22 cellular contexts compared by ENCODE assay signal in genomic region chr12:111418594-111418880, GRCh38.
"Had no signal": no experiment of that assay in that cellular context is flagged by ENCODE, and none has a peak within 500 bp of the region (broad histone marks: within the 10 kb centered on the region; RNA-seq: fewer than 3 reads in every experiment).

No MANE protein-coding gene starts in this region.

- H3K27ac ChIP-seq: coronary artery, esophagus squamous epithelium, pancreas, sigmoid colon, stomach, tibial artery had no signal

- H3K27me3 ChIP-seq: esophagus squamous epithelium, pancreas, sigmoid colon, spleen, stomach, tibial artery had no signal

- FAIRE-seq: endothelial cell of umbilical vein, keratinocyte, pancreas had no signal

- DNase-seq: dermis blood vessel endothelial cell; effector memory CD4-positive, alpha-beta T cell; esophagus squamous epithelium; foreskin melanocyte; glutamatergic neuron; midbrain; naive thymus-derived CD8-positive, alpha-beta T cell; nephron progenitor cell; occipital lobe; sigmoid colon; spleen; stimulated activated CD4-positive, alpha-beta T cell treated with anti-CD3 and anti-CD28 coated beads, Interleukin-4, amount 100 ng/mL, for 4 hours; stimulated activated naive B cell treated with anti-CD40 and anti-IgM and Interleukin-4, amounts not matched to agents 10 μg/mL and 1 μg/mL and 100 μg/mL, for 72 hours; stomach; tibial artery had no signal

- H3K4me1 ChIP-seq: pancreas had no signal

- H3K9me3 ChIP-seq: esophagus squamous epithelium, pancreas, sigmoid colon, spleen, stomach, tibial artery had no signal

- H3K9me3 Mint-ChIP-seq: memory B cell; naive thymus-derived CD8-positive, alpha-beta T cell; nephron progenitor cell; stimulated activated naive B cell treated with anti-CD40 and anti-IgM and Interleukin-4, amounts not matched to agents 10 μg/mL and 1 μg/mL and 100 μg/mL, for 72 hours; type B pancreatic cell had no signal

- ATAC-seq: naive thymus-derived CD8-positive, alpha-beta T cell; pancreas; stimulated activated naive B cell treated with anti-CD40 and anti-IgM and Interleukin-4, amounts not matched to agents 10 μg/mL and 1 μg/mL and 100 μg/mL, for 72 hours had no signal

- H3K27ac Mint-ChIP-seq: memory B cell; nephron progenitor cell; stimulated activated naive B cell treated with anti-CD40 and anti-IgM and Interleukin-4, amounts not matched to agents 10 μg/mL and 1 μg/mL and 100 μg/mL, for 72 hours; type B pancreatic cell had no signal

- H3K4me3 ChIP-seq: coronary artery, esophagus squamous epithelium, lung, pancreas, sigmoid colon, spleen, stomach, tibial artery had no signal

- H3K27me3 Mint-ChIP-seq: memory B cell; naive thymus-derived CD8-positive, alpha-beta T cell; stimulated activated naive B cell treated with anti-CD40 and anti-IgM and Interleukin-4, amounts not matched to agents 10 μg/mL and 1 μg/mL and 100 μg/mL, for 72 hours had no signal

- H3K4me3 Mint-ChIP-seq: memory B cell; naive thymus-derived CD8-positive, alpha-beta T cell; nephron progenitor cell; stimulated activated naive B cell treated with anti-CD40 and anti-IgM and Interleukin-4, amounts not matched to agents 10 μg/mL and 1 μg/mL and 100 μg/mL, for 72 hours; type B pancreatic cell had no signal
